In the genomic region with DNA sequence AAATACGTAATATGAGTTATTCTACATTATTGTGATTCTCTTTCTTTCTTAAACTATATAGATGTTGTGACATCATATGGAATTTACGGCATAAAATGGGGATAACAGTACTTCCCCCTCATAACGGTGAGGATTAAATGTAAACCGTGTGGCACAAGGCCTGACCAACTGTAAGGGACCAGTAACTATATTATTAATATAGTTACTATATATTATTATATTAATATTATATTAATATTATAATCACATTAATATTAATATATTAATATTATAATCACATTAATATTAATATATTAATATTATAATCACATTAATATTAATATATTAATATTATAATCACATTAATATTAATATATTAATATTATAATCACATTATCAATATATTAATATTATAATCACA, we compare ENCODE assay signal across 6 cellular contexts. TPM values are rescaled to one million over a fixed set of nuclear protein-coding genes. Genes with fewer than 3 reads are reported as not detected.
A peak's percentile ranks its signal among the peaks of the same experiment; 100 is the strongest.
DNase-seq lines count a peak whose midpoint lies in the region; TF ChIP-seq lines count a peak whose summit lies in the region.
"Not testable (repeated sequence)": the region's sequence is repeated elsewhere in the genome, so short reads cannot be mapped to it uniquely, and the experiment has no call there.

No MANE protein-coding gene starts in this region.

- peaks cover 11% of the 10 kb centered on the region for H3K4me1 ChIP-seq in Loucy (ENCODE audit: insufficient read depth, low read length, poor library complexity, severe bottlenecking)

- H3K9ac ChIP-seq in Loucy (ENCODE audit: low read depth, low read length, poor library complexity, severe bottlenecking) = not testable (repeated sequence)

- H3K36me3 ChIP-seq in Loucy (ENCODE audit: insufficient read depth, low read length) = peaks cover 24% of the 10 kb centered on the region

- H3K9me2 ChIP-seq in Loucy (replicated peaks; ENCODE audit: low read depth, low read length) = not testable (repeated sequence)

- H4K20me1 ChIP-seq in Loucy (ENCODE audit: insufficient read depth, low read length, poor library complexity, severe bottlenecking) = peaks cover 43% of the 10 kb centered on the region

- H3K27ac Mint-ChIP-seq in T-helper 2 cell treated with Interferon-gamma antibody and Interleukin-4, amounts not matched to agents 5 μg/mL and 100 μg/mL, for 36 hours; neural crest cell (ENCODE audit: unreplicated experiment): not testable (repeated sequence)
- H3K27ac Mint-ChIP-seq in activated T-cell treated with anti-CD3 and anti-CD28 coated beads, Interleukin-2, amount 50 U/mL, for 24 hours = peak overlapping the region; percentile 68
- peak overlapping the region; percentile 78 for H3K27ac Mint-ChIP-seq in activated naive CD8-positive, alpha-beta T cell
- peak overlapping the region; percentile 24 for H3K27ac Mint-ChIP-seq in endothelial cell (ENCODE audit: unreplicated experiment)

- peaks cover 19% of the 10 kb centered on the region for H3F3A ChIP-seq in Loucy (ENCODE audit: low read depth)

- peak overlapping the region; percentile 51 for H3K4me3 ChIP-seq in Loucy (ENCODE audit: low read length, poor library complexity, severe bottlenecking)

- H3K9me3 ChIP-seq in Loucy (ENCODE audit: insufficient read depth, low read depth, low read length) = not testable (repeated sequence)

- peaks cover 70% of the 10 kb centered on the region for H3K79me2 ChIP-seq in Loucy (ENCODE audit: insufficient read depth, low read length)

- not testable (repeated sequence) for H3K27me3 Mint-ChIP-seq in T-helper 2 cell treated with Interferon-gamma antibody and Interleukin-4, amounts not matched to agents 5 μg/mL and 100 μg/mL, for 36 hours (ENCODE audit: low read depth); activated T-cell treated with anti-CD3 and anti-CD28 coated beads, Interleukin-2, amount 50 U/mL, for 24 hours; activated naive CD8-positive, alpha-beta T cell; endothelial cell (ENCODE audit: unreplicated experiment); neural crest cell (ENCODE audit: low read depth)

- H2AFZ ChIP-seq in Loucy (ENCODE audit: low read length) = not testable (repeated sequence)

- H3K4me3 Mint-ChIP-seq in T-helper 2 cell treated with Interferon-gamma antibody and Interleukin-4, amounts not matched to agents 5 μg/mL and 100 μg/mL, for 36 hours = peak overlapping the region; percentile 50
- peak overlapping the region; percentile 40 for H3K4me3 Mint-ChIP-seq in activated T-cell treated with anti-CD3 and anti-CD28 coated beads, Interleukin-2, amount 50 U/mL, for 24 hours
- peak overlapping the region; percentile 75 for H3K4me3 Mint-ChIP-seq in activated naive CD8-positive, alpha-beta T cell
- H3K4me3 Mint-ChIP-seq in endothelial cell (ENCODE audit: unreplicated experiment) = not testable (repeated sequence)
- H3K4me3 Mint-ChIP-seq in neural crest cell = peak overlapping the region; percentile 66

- DNase-seq in T-helper 2 cell treated with Interferon-gamma antibody and Interleukin-4, amounts not matched to agents 5 μg/mL and 100 μg/mL, for 36 hours (ENCODE audit: low spot score); activated T-cell treated with anti-CD3 and anti-CD28 coated beads, Interleukin-2, amount 50 U/mL, for 24 hours; endothelial cell (ENCODE audit: low spot score); neural crest cell (ENCODE audit: low read depth, low spot score): not testable (repeated sequence)

- TF ChIP-seq CTCF in Loucy (conservative IDR thresholded peaks at IDR 0.05; ENCODE audit: low read length); endothelial cell (IDR thresholded peaks at IDR 0.05; ENCODE audit: unreplicated experiment); neural crest cell (conservative IDR thresholded peaks at IDR 0.05): not testable (repeated sequence)

- H3K9me3 Mint-ChIP-seq in T-helper 2 cell treated with Interferon-gamma antibody and Interleukin-4, amounts not matched to agents 5 μg/mL and 100 μg/mL, for 36 hours; activated T-cell treated with anti-CD3 and anti-CD28 coated beads, Interleukin-2, amount 50 U/mL, for 24 hours; activated naive CD8-positive, alpha-beta T cell (ENCODE audit: low read depth); endothelial cell (ENCODE audit: unreplicated experiment); neural crest cell: not testable (repeated sequence)

- H3K27me3 ChIP-seq in Loucy (ENCODE audit: insufficient read depth, low read length, poor library complexity, severe bottlenecking) = not testable (repeated sequence)

- H3K4me2 ChIP-seq in Loucy (ENCODE audit: low read depth, low read length, poor library complexity, severe bottlenecking) = peak overlapping the region; percentile 62

- H3K4me1 Mint-ChIP-seq in T-helper 2 cell treated with Interferon-gamma antibody and Interleukin-4, amounts not matched to agents 5 μg/mL and 100 μg/mL, for 36 hours (ENCODE audit: low read depth) = peaks cover 41% of the 10 kb centered on the region
- peaks cover 66% of the 10 kb centered on the region for H3K4me1 Mint-ChIP-seq in activated T-cell treated with anti-CD3 and anti-CD28 coated beads, Interleukin-2, amount 50 U/mL, for 24 hours (ENCODE audit: low read depth)
- peaks cover 49% of the 10 kb centered on the region for H3K4me1 Mint-ChIP-seq in activated naive CD8-positive, alpha-beta T cell (ENCODE audit: low read depth)
- H3K4me1 Mint-ChIP-seq in endothelial cell (ENCODE audit: unreplicated experiment) = peaks cover 34% of the 10 kb centered on the region
- H3K4me1 Mint-ChIP-seq in neural crest cell = peaks cover 37% of the 10 kb centered on the region

- H3K36me3 Mint-ChIP-seq in T-helper 2 cell treated with Interferon-gamma antibody and Interleukin-4, amounts not matched to agents 5 μg/mL and 100 μg/mL, for 36 hours (ENCODE audit: low read depth) = peaks cover 47% of the 10 kb centered on the region
- peaks cover 68% of the 10 kb centered on the region for H3K36me3 Mint-ChIP-seq in activated T-cell treated with anti-CD3 and anti-CD28 coated beads, Interleukin-2, amount 50 U/mL, for 24 hours (ENCODE audit: low read depth)
- not testable (repeated sequence) for H3K36me3 Mint-ChIP-seq in activated naive CD8-positive, alpha-beta T cell
- H3K36me3 Mint-ChIP-seq in endothelial cell (ENCODE audit: low read depth, unreplicated experiment) (peaks cover 28% of the 10 kb centered on the region), neural crest cell (ENCODE audit: low read depth) (peaks cover 10% of the 10 kb centered on the region)

RNA-seq across cellular contexts. Expression of gene NOP14, which starts 2.8 kb away (rescaled TPM):
- total RNA-seq in endothelial cell (ENCODE audit: unreplicated experiment) (22.9 TPM), neural crest cell (46.6 and 49.2 TPM in 2 replicates)

RNA-seq across cellular contexts. Expression of gene GRK4, which starts 2.9 kb away (rescaled TPM):
- 5.9 TPM for total RNA-seq in endothelial cell (ENCODE audit: unreplicated experiment)
- 8.9 and 11.6 TPM in 2 replicates for total RNA-seq in neural crest cell
